10 cellular contexts compared by ENCODE assay signal in genomic region chr12:6697584-6698351, GRCh38. TPM values are rescaled to one million over a fixed set of nuclear protein-coding genes. Genes with fewer than 3 reads are reported as not detected.
DNase-seq lines count a peak whose midpoint lies in the region; ATAC-seq and TF ChIP-seq lines count a peak whose summit lies in the region.
"Had no signal": no experiment of that assay in that cellular context is flagged by ENCODE, and none has a peak within 500 bp of the region (broad histone marks: within the 10 kb centered on the region; RNA-seq: fewer than 3 reads in every experiment).

No MANE protein-coding gene starts in this region.

- H3K4me1 Mint-ChIP-seq in neural crest cell = peaks cover 24% of the 10 kb centered on the region

- peak; percentile 82 for TF ChIP-seq CTCF in BE2C (IDR thresholded peaks at IDR 0.05; ENCODE audit: low read depth, low read length)
- peak; percentile 59 for TF ChIP-seq CTCF in GM12864 (IDR thresholded peaks at IDR 0.05; ENCODE audit: low read depth, low read length, missing control alignments)
- peak; percentile 14 for TF ChIP-seq CTCF in colonic mucosa (IDR thresholded peaks at IDR 0.05)
- peak; percentile 71 for TF ChIP-seq CTCF in neural crest cell (conservative IDR thresholded peaks at IDR 0.05)

- H3K9me3 ChIP-seq in BE2C (no peaks in the 10 kb centered on the region), colonic mucosa (no peaks in the 10 kb centered on the region)
- H3K9me3 ChIP-seq: neutrophil had no signal

- H3K36me3 Mint-ChIP-seq in neural crest cell (ENCODE audit: low read depth) = no peaks in the 10 kb centered on the region

- H3K9ac ChIP-seq in colonic mucosa (ENCODE audit: low read depth in 2 of 2, low read length in 2 of 2) = no peak overlapping the region

- no peaks in the 10 kb centered on the region for H3K27me3 ChIP-seq in BE2C
- H3K27me3 ChIP-seq in colonic mucosa = peaks cover 28% of the 10 kb centered on the region

- ATAC-seq in GM18519 (IDR thresholded peaks at IDR 0.05; ENCODE audit: low FRiP score, unreplicated experiment) (no peak), HG03521 (IDR thresholded peaks at IDR 0.05; ENCODE audit: unreplicated experiment) (no peak), GM18873 (IDR thresholded peaks at IDR 0.05; ENCODE audit: low FRiP score, unreplicated experiment) (no peak)

- no peaks in the 10 kb centered on the region for H3K4me1 ChIP-seq in BE2C
- H3K4me1 ChIP-seq in colonic mucosa = peaks cover 3% of the 10 kb centered on the region

- no peaks in the 10 kb centered on the region for H3K9me3 Mint-ChIP-seq in neural crest cell
- H3K9me3 Mint-ChIP-seq: T-helper 1 cell treated with Interleukin-12 subunit alpha and Interleukin-12 subunit beta and Interleukin-4 antibody, amounts not matched to agents 30 μg/mL and 1 μg/mL, for 36 hours had no signal

- no peak overlapping the region for H3K27ac ChIP-seq in colonic mucosa
- H3K27ac ChIP-seq: neutrophil had no signal

- H3K36me3 ChIP-seq in BE2C (no peaks in the 10 kb centered on the region), colonic mucosa (no peaks in the 10 kb centered on the region)
- H3K36me3 ChIP-seq: neutrophil had no signal

- H3K27me3 Mint-ChIP-seq in neural crest cell (ENCODE audit: low read depth) = peaks cover 47% of the 10 kb centered on the region

- peak overlapping the region; percentile 86 for H3K4me3 Mint-ChIP-seq in neural crest cell
- H3K4me3 Mint-ChIP-seq: T-helper 1 cell treated with Interleukin-12 subunit alpha and Interleukin-12 subunit beta and Interleukin-4 antibody, amounts not matched to agents 30 μg/mL and 1 μg/mL, for 36 hours had no signal

- H3K4me3 ChIP-seq in BE2C (ENCODE audit: low read depth, low read length) (no peak overlapping the region), GM12864 (ENCODE audit: low read depth, low read length) (no peak overlapping the region), colonic mucosa (no peak overlapping the region)

- intact Hi-C loops in colonic mucosa (cut with DNase I) = no loop called here

- no peak overlapping the region for H3K27ac Mint-ChIP-seq in neural crest cell (ENCODE audit: unreplicated experiment)
- H3K27ac Mint-ChIP-seq: T-helper 1 cell treated with Interleukin-12 subunit alpha and Interleukin-12 subunit beta and Interleukin-4 antibody, amounts not matched to agents 30 μg/mL and 1 μg/mL, for 36 hours had no signal

- DNase-seq in BE2C (peak; percentile 76), GM12864 (ENCODE audit: low read depth) (no peak), NCI-H82 treated with DMSO at 0.1 percent for 48 hours (lab: John Stamatoyannopoulos, UW; ENCODE audit: unreplicated experiment) (peak; percentile 12), colonic mucosa (peak; percentile 40), neural crest cell (ENCODE audit: low read depth, low spot score) (peak; percentile 41)

RNA-seq across cellular contexts. Expression of gene PIANP, which starts 2.8 kb away (rescaled TPM):
- 19.7 TPM for polyA plus RNA-seq in BE2C (2012; ENCODE audit: insufficient read depth, insufficient read length, low read depth)
- total RNA-seq in colonic mucosa = 1 to 10 TPM in 1 of 2 donors, under 1 TPM in 1; 0.44 to 1.2 TPM
- total RNA-seq in neural crest cell = 8.6 and 8.7 TPM in 2 replicates

RNA-seq across cellular contexts. Expression of gene ZNF384, which starts 8.6 kb away (rescaled TPM):
- polyA plus RNA-seq in BE2C (2012; ENCODE audit: insufficient read depth, insufficient read length, low read depth) = 171 TPM
- 10 to 100 TPM; 50.0 to 53.6 TPM for total RNA-seq in colonic mucosa
- total RNA-seq in neural crest cell = 93.2 and 94.3 TPM in 2 replicates

RNA-seq across cellular contexts. Expression of gene COPS7A, which starts 26.1 kb away (rescaled TPM):
- 335 TPM for polyA plus RNA-seq in BE2C (2012; ENCODE audit: insufficient read depth, insufficient read length, low read depth)
- total RNA-seq in colonic mucosa = 10 to 100 TPM; 33.3 to 47.6 TPM
- total RNA-seq in neural crest cell = 37.5 and 37.7 TPM in 2 replicates

RNA-seq across cellular contexts. Expression of gene ING4, which starts 34.8 kb away (rescaled TPM):
- polyA plus RNA-seq in BE2C (2012; ENCODE audit: insufficient read depth, insufficient read length, low read depth) = 50.8 TPM
- total RNA-seq in colonic mucosa = 10 to 100 TPM; 20.0 to 33.8 TPM
- 37.9 TPM in 2 replicates for total RNA-seq in neural crest cell

RNA-seq across cellular contexts. Expression of gene ACRBP, which starts 50.5 kb away (rescaled TPM):
- 2.3 TPM for polyA plus RNA-seq in BE2C (2012; ENCODE audit: insufficient read depth, insufficient read length, low read depth)
- total RNA-seq in colonic mucosa (1 to 10 TPM; 1.6 to 1.9 TPM), neural crest cell (1.9 and 2.4 TPM in 2 replicates)

Comparison
In these comparisons a context has a peak if more than half of its experiments do, and no peak if none do; other contexts are left out.
1. CTCF ChIP-seq: peak in every context shown above with its lines; median percentile 82 in BE2C; 71 in neural crest cell; 59 in GM12864; 14 in colonic mucosa.